13 cellular contexts compared by ENCODE assay signal in the genomic region with DNA sequence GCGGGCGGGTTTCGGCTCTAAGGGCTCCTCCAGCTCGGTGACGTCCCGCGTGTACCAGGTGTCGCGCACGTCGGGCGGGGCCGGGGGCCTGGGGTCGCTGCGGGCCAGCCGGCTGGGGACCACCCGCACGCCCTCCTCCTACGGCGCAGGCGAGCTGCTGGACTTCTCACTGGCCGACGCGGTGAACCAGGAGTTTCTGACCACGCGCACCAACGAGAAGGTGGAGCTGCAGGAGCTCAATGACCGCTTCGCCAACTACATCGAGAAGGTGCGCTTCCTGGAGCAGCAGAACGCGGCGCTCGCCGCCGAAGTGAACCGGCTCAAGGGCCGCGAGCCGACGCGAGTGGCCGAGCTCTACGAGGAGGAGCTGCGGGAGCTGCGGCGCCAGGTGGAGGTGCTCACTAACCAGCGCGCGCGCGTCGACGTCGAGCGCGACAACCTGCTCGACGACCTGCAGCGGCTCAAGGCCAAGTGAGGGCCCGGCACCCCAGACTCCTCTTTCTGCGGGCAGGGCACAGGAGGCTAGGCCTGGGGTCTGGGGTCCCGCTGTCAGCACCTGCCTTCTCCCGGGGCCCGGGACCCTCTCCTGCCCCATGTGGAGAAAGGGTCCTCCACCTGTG. TPM values are rescaled to one million over a fixed set of nuclear protein-coding genes. Genes with fewer than 3 reads are reported as not detected.
A peak's percentile ranks its signal among the peaks of the same experiment; 100 is the strongest.
DNase-seq lines count a peak whose midpoint lies in the region; TF ChIP-seq lines count a peak whose summit lies in the region.
"Had no signal": no experiment of that assay in that cellular context is flagged by ENCODE, and none has a peak within 500 bp of the region (broad histone marks: within the 10 kb centered on the region; RNA-seq: fewer than 3 reads in every experiment).

No MANE protein-coding gene starts in this region.

- H3K9ac ChIP-seq in mesenchymal stem cell (ENCODE audit: low read length): no peak overlapping the region
- H3K9ac ChIP-seq in smooth muscle cell (ENCODE audit: low read depth): no peak overlapping the region

- H4K8ac ChIP-seq in mesenchymal stem cell (ENCODE audit: low read length): peak overlapping the region; percentile 65

- H3K4ac ChIP-seq in mesenchymal stem cell (ENCODE audit: low read depth in 1 of 2, low read length in 2 of 2): no peak overlapping the region

- H2BK120ac ChIP-seq in mesenchymal stem cell (ENCODE audit: low read depth, low read length): peak overlapping the region; percentile 9

- H2BK15ac ChIP-seq in mesenchymal stem cell (ENCODE audit: low read depth, poor library complexity, severe bottlenecking): peak overlapping the region; percentile 63

- peak overlapping the region in 1 of 2 experiments; percentile 46 for H3K23ac ChIP-seq in mesenchymal stem cell (ENCODE audit: low read length in 2 of 2)

- H2AK5ac ChIP-seq in mesenchymal stem cell (ENCODE audit: low read length, severe bottlenecking): peak overlapping the region; percentile 47

- peaks cover 9 to 10% of the 10 kb centered on the region in 2 experiments for H3K27me3 ChIP-seq in mesenchymal stem cell (ENCODE audit: control insufficient read depth in 1 of 2, insufficient read depth in 1 of 2, low read length in 2 of 2)
- no peaks in the 10 kb centered on the region for H3K27me3 ChIP-seq in smooth muscle cell (ENCODE audit: low read depth)

- H3K18ac ChIP-seq in mesenchymal stem cell (ENCODE audit: low read depth in 1 of 2, low read length in 2 of 2): peak overlapping the region in 1 of 2 experiments; percentile 84

- H3K4me1 ChIP-seq in mesenchymal stem cell (ENCODE audit: control insufficient read depth, insufficient read depth, low read depth, low read length) (peaks cover 22% of the 10 kb centered on the region), smooth muscle cell (ENCODE audit: low read depth) (peaks cover 8% of the 10 kb centered on the region)

- no peaks in the 10 kb centered on the region for H3K79me1 ChIP-seq in mesenchymal stem cell (replicated peaks; ENCODE audit: low read length, poor library complexity, severe bottlenecking)

- no peak overlapping the region for H3K27ac ChIP-seq in mesenchymal stem cell (ENCODE audit: low read length, poor library complexity, severe bottlenecking)
- no peak overlapping the region for H3K27ac ChIP-seq in smooth muscle cell (ENCODE audit: low read depth)

- H3K36me3 ChIP-seq in mesenchymal stem cell (ENCODE audit: control insufficient read depth in 1 of 2, insufficient read depth in 2 of 2, low read depth in 1 of 2, low read length in 2 of 2): no peaks in the 10 kb centered on the region
- no peaks in the 10 kb centered on the region for H3K36me3 ChIP-seq in smooth muscle cell (ENCODE audit: low read depth)

- DNase-seq in NCI-H69 (lab: John Stamatoyannopoulos, UW) (peak; percentile 47), epithelial cell of proximal tubule (ENCODE audit: low read depth) (no peak), mesenchymal stem cell (no peak), smooth muscle cell (lab: John Stamatoyannopoulos, UW; ENCODE audit: unreplicated experiment) (no peak), NCI-H748 (lab: John Stamatoyannopoulos, UW; ENCODE audit: unreplicated experiment) (no peak), activated T-cell treated with anti-CD3 and anti-CD28 coated beads for 4 hours (no peak), NCI-H128 (lab: John Stamatoyannopoulos, UW; ENCODE audit: unreplicated experiment) (no peak), NCI-H774 (lab: John Stamatoyannopoulos, UW) (no peak)
- DNase-seq: activated T-cell treated with anti-CD3 and anti-CD28 coated beads, Interleukin-2, amount 50 U/mL, for 4 hours; CD8-positive, alpha-beta T cell; SIG-M5; stimulated activated CD4-positive, alpha-beta T cell treated with anti-CD3 and anti-CD28 coated beads, Interleukin-4, amount 100 ng/mL, for 1 hour had no signal

- TF ChIP-seq CTCF in epithelial cell of proximal tubule (conservative IDR thresholded peaks at IDR 0.05; ENCODE audit: low read depth, low read length) (no peak), smooth muscle cell (IDR thresholded peaks at IDR 0.05; ENCODE audit: borderline replicate concordance, insufficient read depth, poor library complexity, severe bottlenecking) (no peak)

- peak overlapping the region in 1 of 2 experiments; percentile 76 for H3K14ac ChIP-seq in mesenchymal stem cell (ENCODE audit: low read length in 2 of 2)

- WGBS in mesenchymal stem cell: 31% methylated on average over 66 of the region's 66 CpGs
- WGBS in smooth muscle cell (ENCODE audit: low lambda C conversion rate): 32% methylated on average over 65 of the region's 66 CpGs

- H2AFZ ChIP-seq in mesenchymal stem cell (ENCODE audit: low read depth, low read length): peak overlapping the region; percentile 44
- H2AFZ ChIP-seq in smooth muscle cell (ENCODE audit: low read depth): peak overlapping the region; percentile 73

- H3K9me3 ChIP-seq in mesenchymal stem cell (ENCODE audit: control insufficient read depth, low read length) (peaks cover 1% of the 10 kb centered on the region), smooth muscle cell (replicated peaks; ENCODE audit: low read depth) (no peaks in the 10 kb centered on the region)

- H3K79me2 ChIP-seq in smooth muscle cell (ENCODE audit: low read depth): no peaks in the 10 kb centered on the region

- H3K4me3 ChIP-seq in epithelial cell of proximal tubule (ENCODE audit: low read depth, low read length): peak overlapping the region; percentile 2
- H3K4me3 ChIP-seq in mesenchymal stem cell (ENCODE audit: insufficient read depth in 1 of 2, low read depth in 1 of 2, low read length in 2 of 2): peak overlapping the region; percentile 29 to 35
- peak overlapping the region; percentile 37 for H3K4me3 ChIP-seq in smooth muscle cell

- H3F3A ChIP-seq in smooth muscle cell (ENCODE audit: low read depth): no peaks in the 10 kb centered on the region

- no peak overlapping the region for H4K91ac ChIP-seq in mesenchymal stem cell (ENCODE audit: low read length)

- peak overlapping the region; percentile 54 for H3K4me2 ChIP-seq in mesenchymal stem cell (ENCODE audit: low read length, poor library complexity, severe bottlenecking)
- peak overlapping the region; percentile 77 for H3K4me2 ChIP-seq in smooth muscle cell

- H2BK5ac ChIP-seq in mesenchymal stem cell (ENCODE audit: low read depth, low read length, poor library complexity, severe bottlenecking): no peak overlapping the region

- H4K20me1 ChIP-seq in smooth muscle cell (ENCODE audit: low read depth): no peaks in the 10 kb centered on the region

- H2BK12ac ChIP-seq in mesenchymal stem cell (ENCODE audit: low read length in 2 of 2): peak overlapping the region in 1 of 2 experiments; percentile 49

RNA-seq across cellular contexts. Expression of a gene that starts 0.5 kb away (rescaled TPM):
- total RNA-seq in epithelial cell of proximal tubule (not detected in 2 replicates), smooth muscle cell (103 and 127 TPM in 2 replicates)
- 1.2 TPM for polyA plus RNA-seq in mesenchymal stem cell (2013, experiment 1 of 2)
- polyA plus RNA-seq in mesenchymal stem cell (2013, experiment 2 of 2): 1.8 TPM
- polyA plus RNA-seq in smooth muscle cell: 106 and 109 TPM in 2 replicates
- total RNA-seq: CD8-positive, alpha-beta T cell; natural killer cell treated with Interleukin-12 subunit alpha and Interleukin-12 subunit beta and Interleukin-15 and Interleukin-18, amount 100 ng/mL, for 72 hours had no signal

RNA-seq across cellular contexts. Expression of a gene that starts 16.0 kb away (rescaled TPM):
- 4.6 and 28.3 TPM in 2 replicates for total RNA-seq in epithelial cell of proximal tubule
- 19.3 TPM for polyA plus RNA-seq in mesenchymal stem cell (2013, experiment 1 of 2)
- 19.1 TPM for polyA plus RNA-seq in mesenchymal stem cell (2013, experiment 2 of 2)
- total RNA-seq in smooth muscle cell: 14.9 and 38.8 TPM in 2 replicates
- polyA plus RNA-seq in smooth muscle cell: 37.8 and 40.5 TPM in 2 replicates

RNA-seq across cellular contexts. Expression of a gene that starts 31.0 kb away (rescaled TPM):
- 40.0 and 54.0 TPM in 2 replicates for total RNA-seq in epithelial cell of proximal tubule
- 67.3 TPM for polyA plus RNA-seq in mesenchymal stem cell (2013, experiment 1 of 2)
- polyA plus RNA-seq in mesenchymal stem cell (2013, experiment 2 of 2): 68.7 TPM
- 24.9 and 137 TPM in 2 replicates for total RNA-seq in smooth muscle cell
- 48.1 and 61.8 TPM in 2 replicates for polyA plus RNA-seq in smooth muscle cell

Comparison
In these comparisons a context has a peak if more than half of its experiments do, and no peak if none do; other contexts are left out.
1. RNA of a gene that starts 0.5 kb away (total RNA-seq): 103 to 127 TPM in smooth muscle cell; not detected in epithelial cell of proximal tubule; every median in the first group is over 100 times any median in the second.
2. Peak in every context shown above with its lines, with median percentiles within 50 percentile points of each other: H3K4me3 ChIP-seq.